In genomic region chr16:86565181-86565631, GRCh38 we compare ENCODE assay signal across 18 cellular contexts. TPM values are rescaled to one million over a fixed set of nuclear protein-coding genes. Genes with fewer than 3 reads are reported as not detected.
DNase-seq lines count a peak whose midpoint lies in the region; ATAC-seq and TF ChIP-seq lines count a peak whose summit lies in the region.
"Had no signal": no experiment of that assay in that cellular context is flagged by ENCODE, and none has a peak within 500 bp of the region (broad histone marks: within the 10 kb centered on the region; RNA-seq: fewer than 3 reads in every experiment).

No MANE protein-coding gene starts in this region.

- BruUV-seq in IMR-90 (replicated peaks; lab: Mats Ljungman, UMichigan) = no TSS peak

- no peak overlapping the region for H2BK5ac ChIP-seq in IMR-90 (ENCODE audit: low read depth, low read length, poor library complexity, severe bottlenecking)

- H3K4me1 Mint-ChIP-seq in nephron = peaks cover 25% of the 10 kb centered on the region
- peaks cover 9% of the 10 kb centered on the region for H3K4me1 Mint-ChIP-seq in activated T-helper 1 cell treated with anti-CD3 and anti-CD28 coated beads, Interleukin-12 subunit alpha, Interleukin-12 subunit beta, Interleukin-2, Interleukin-4 antibody, amounts not matched to agents 30 ng/mL and 10 ng/mL and 1 ng/mL, durations not matched to agents 14 hours and 24 hours and 36 hours (ENCODE audit: low read depth)

- H3K4me3 ChIP-seq in ACC112 (ENCODE audit: low read depth, low read length) (peak overlapping the region; percentile 92), IMR-90 (ENCODE audit: insufficient read depth, low read depth, low read length) (no peak overlapping the region)
- H3K4me3 ChIP-seq: prostate gland had no signal

- no peak overlapping the region for H2AK5ac ChIP-seq in IMR-90 (ENCODE audit: low read depth, low read length)

- H3K27ac Mint-ChIP-seq in nephron = peak overlapping the region; percentile 72 to 94 (median 84)
- no peak overlapping the region for H3K27ac Mint-ChIP-seq in activated T-helper 1 cell treated with anti-CD3 and anti-CD28 coated beads, Interleukin-12 subunit alpha, Interleukin-12 subunit beta, Interleukin-2, Interleukin-4 antibody, amounts not matched to agents 30 ng/mL and 10 ng/mL and 1 ng/mL, durations not matched to agents 14 hours and 24 hours and 36 hours
- H3K27ac Mint-ChIP-seq: activated CD4-positive, alpha-beta T cell treated with anti-CD3 and anti-CD28 coated beads for 36 hours; activated naive CD8-positive, alpha-beta T cell treated with anti-CD3 and anti-CD28 coated beads, Interleukin-2, amount 10 ng/mL, durations not matched to agents 7 days and 5 days had no signal

- H3K79me2 ChIP-seq in ACC112 (ENCODE audit: control insufficient read depth, insufficient read depth, low read length, unreplicated experiment) = peaks cover 48% of the 10 kb centered on the region

- no peak overlapping the region for H4K91ac ChIP-seq in IMR-90 (ENCODE audit: insufficient read depth, low read depth, low read length)

- no peak for DNase-seq in IMR-90
- DNase-seq in dermis blood vessel endothelial cell = peak; percentile 48
- no peak for DNase-seq in activated T-helper 1 cell treated with anti-CD3 and anti-CD28 coated beads, Interleukin-12 subunit alpha, Interleukin-12 subunit beta, Interleukin-2, Interleukin-4 antibody, amounts not matched to agents 30 ng/mL and 10 ng/mL and 1 ng/mL, durations not matched to agents 14 hours and 24 hours and 36 hours (ENCODE audit: low spot score)
- no peak for DNase-seq in NCI-H748 (lab: John Stamatoyannopoulos, UW; ENCODE audit: unreplicated experiment)
- DNase-seq in foreskin keratinocyte = no peak
- DNase-seq: activated CD4-positive, alpha-beta T cell treated with anti-CD3 and anti-CD28 coated beads for 36 hours; activated CD8-positive, alpha-beta memory T cell treated with anti-CD3 and anti-CD28 coated beads, Interleukin-2, amount 50 U/mL, for 48 hours; activated naive CD8-positive, alpha-beta T cell treated with anti-CD3 and anti-CD28 coated beads, Interleukin-2, amount 10 ng/mL, durations not matched to agents 7 days and 5 days; Calu3; Kasumi-1; NCI-H1417 treated with DMSO at 0.1 percent for 48 hours; Right ventricle myocardium superior had no signal

- H3K79me1 ChIP-seq in IMR-90 (ENCODE audit: low read depth in 1 of 2, low read length in 2 of 2) = peaks cover 0 to 5% of the 10 kb centered on the region in 2 experiments; a peak in 2 of 4 replicates

- no peak overlapping the region for H2BK15ac ChIP-seq in IMR-90 (ENCODE audit: low read depth, low read length)

- ATAC-seq in IMR-90 (ENCODE audit: low read depth) (no peak), GM18511 (IDR thresholded peaks at IDR 0.05; ENCODE audit: unreplicated experiment) (no peak), foreskin keratinocyte (no peak)
- ATAC-seq: activated CD4-positive, alpha-beta T cell treated with anti-CD3 and anti-CD28 coated beads for 36 hours had no signal

- H3K14ac ChIP-seq in IMR-90 (replicated peaks; ENCODE audit: low read depth, low read length) = no peak overlapping the region

- dilution Hi-C loops in IMR-90 (cut with HindIII; ENCODE audit: low sequenced_read_pairs, unreplicated experiment) = no loop called here

- no peak overlapping the region for H3K4me2 ChIP-seq in IMR-90 (ENCODE audit: low read depth, low read length)

- H2AFZ ChIP-seq in ACC112 (ENCODE audit: low read length, unreplicated experiment) = no peak overlapping the region
- H2AFZ ChIP-seq in IMR-90 (replicated peaks; ENCODE audit: low read length, poor library complexity) = peak overlapping the region; percentile 88

- no peak for TF ChIP-seq RAD21 in IMR-90 (IDR thresholded peaks at IDR 0.05; ENCODE audit: low read length)

- peaks cover 78% of the 10 kb centered on the region for H3K27me3 Mint-ChIP-seq in nephron (ENCODE audit: low read depth)
- peaks cover 58% of the 10 kb centered on the region for H3K27me3 Mint-ChIP-seq in activated T-helper 1 cell treated with anti-CD3 and anti-CD28 coated beads, Interleukin-12 subunit alpha, Interleukin-12 subunit beta, Interleukin-2, Interleukin-4 antibody, amounts not matched to agents 30 ng/mL and 10 ng/mL and 1 ng/mL, durations not matched to agents 14 hours and 24 hours and 36 hours (ENCODE audit: insufficient read depth)

- no peaks in the 10 kb centered on the region for H4K20me1 ChIP-seq in IMR-90 (ENCODE audit: insufficient read depth, low read length)

- H3K9ac ChIP-seq in IMR-90 (ENCODE audit: low read depth, low read length) = no peak overlapping the region

- no peaks in the 10 kb centered on the region for H3K9me3 ChIP-seq in IMR-90 (ENCODE audit: control insufficient read depth, insufficient read depth, low read length)
- H3K9me3 ChIP-seq: prostate gland had no signal

- H3K4me1 ChIP-seq in ACC112 (ENCODE audit: control insufficient read depth, insufficient read depth, low read length, unreplicated experiment) = peaks cover 12% of the 10 kb centered on the region
- peaks cover 5% of the 10 kb centered on the region for H3K4me1 ChIP-seq in IMR-90 (ENCODE audit: control insufficient read depth, insufficient read depth, low read length)
- H3K4me1 ChIP-seq in foreskin keratinocyte = no peaks in the 10 kb centered on the region

- no peaks in the 10 kb centered on the region for H3K9me1 ChIP-seq in IMR-90 (ENCODE audit: insufficient read depth, low read length)

- no peak overlapping the region for H2AK9ac ChIP-seq in IMR-90 (replicated peaks; ENCODE audit: low read depth, low read length, poor library complexity)

- no peak for TF ChIP-seq POLR2A in IMR-90 (IDR thresholded peaks at IDR 0.05; ENCODE audit: low read depth, low read length)

- no peak overlapping the region for H3K18ac ChIP-seq in IMR-90 (ENCODE audit: low read depth, low read length)

- no peak overlapping the region; a peak in 1 of 4 replicates for H4K8ac ChIP-seq in IMR-90 (ENCODE audit: low read depth in 2 of 2, low read length in 2 of 2)

- H3K9me3 Mint-ChIP-seq in nephron = no peaks in the 10 kb centered on the region
- no peaks in the 10 kb centered on the region for H3K9me3 Mint-ChIP-seq in activated T-helper 1 cell treated with anti-CD3 and anti-CD28 coated beads, Interleukin-12 subunit alpha, Interleukin-12 subunit beta, Interleukin-2, Interleukin-4 antibody, amounts not matched to agents 30 ng/mL and 10 ng/mL and 1 ng/mL, durations not matched to agents 14 hours and 24 hours and 36 hours
- H3K9me3 Mint-ChIP-seq: activated naive CD8-positive, alpha-beta T cell treated with anti-CD3 and anti-CD28 coated beads, Interleukin-2, amount 10 ng/mL, durations not matched to agents 7 days and 5 days had no signal

- no peak overlapping the region for H4K5ac ChIP-seq in IMR-90 (ENCODE audit: low read depth, low read length)

- H3K27ac ChIP-seq in ACC112 (ENCODE audit: low read depth, low read length) (peak overlapping the region; percentile 49), IMR-90 (ENCODE audit: insufficient read depth, low read length) (no peak overlapping the region), foreskin keratinocyte (no peak overlapping the region)
- H3K27ac ChIP-seq: epithelial cell of prostate, HL-60, prostate gland had no signal

- POLR2A ChIA-PET in IMR-90 (lab: Charles Lee; ENCODE audit: unreplicated experiment) = no interaction called here

- H3K4ac ChIP-seq in IMR-90 (ENCODE audit: low read depth, low read length) = no peak overlapping the region

- TF ChIP-seq CTCF in IMR-90 (conservative IDR thresholded peaks at IDR 0.05; ENCODE audit: low read depth, low read length) (no peak), nephron (IDR thresholded peaks at IDR 0.05; ENCODE audit: unreplicated experiment in 3 of 3) (no peak), foreskin keratinocyte (conservative IDR thresholded peaks at IDR 0.05) (no peak)

- H3K56ac ChIP-seq in IMR-90 (ENCODE audit: extremely low read depth, insufficient read depth, low read length) = no peak overlapping the region

- H3K4me3 Mint-ChIP-seq in nephron = peak overlapping the region; percentile 79 to 90 (median 82)
- H3K4me3 Mint-ChIP-seq in activated T-helper 1 cell treated with anti-CD3 and anti-CD28 coated beads, Interleukin-12 subunit alpha, Interleukin-12 subunit beta, Interleukin-2, Interleukin-4 antibody, amounts not matched to agents 30 ng/mL and 10 ng/mL and 1 ng/mL, durations not matched to agents 14 hours and 24 hours and 36 hours = no peak overlapping the region
- H3K4me3 Mint-ChIP-seq: activated CD4-positive, alpha-beta T cell treated with anti-CD3 and anti-CD28 coated beads for 36 hours; activated naive CD8-positive, alpha-beta T cell treated with anti-CD3 and anti-CD28 coated beads, Interleukin-2, amount 10 ng/mL, durations not matched to agents 7 days and 5 days had no signal

- no peak overlapping the region for H2BK20ac ChIP-seq in IMR-90 (ENCODE audit: low read depth, low read length)

- 80% methylated on average over 1 of the region's 16 CpGs; no CpG with 5 or more reads in 1 of the 2 experiments for WGBS in IMR-90 (ENCODE audit: extremely low coverage in 2 of 2, insufficient read length in 1 of 2), 2 experiments

- intact Hi-C loops in IMR-90 (cut with micrococcal nuclease) = loop anchor here (2.0 to 10.0 kb wide), 2 partner anchors 638 to 1070 kb away; no protein-coding TSS in a partner anchor
- intact Hi-C loops in activated T-helper 1 cell treated with anti-CD3 and anti-CD28 coated beads, Interleukin-12 subunit alpha, Interleukin-12 subunit beta, Interleukin-2, Interleukin-4 antibody, amounts not matched to agents 30 ng/mL and 10 ng/mL and 1 ng/mL, durations not matched to agents 14 hours and 24 hours and 36 hours (cut with micrococcal nuclease) = loop anchor here (2.0 kb wide), 1 partner anchor 50 kb away; no protein-coding TSS in a partner anchor

- H3K36me3 Mint-ChIP-seq in nephron (ENCODE audit: low read depth) = peaks cover 16% of the 10 kb centered on the region
- H3K36me3 Mint-ChIP-seq in activated T-helper 1 cell treated with anti-CD3 and anti-CD28 coated beads, Interleukin-12 subunit alpha, Interleukin-12 subunit beta, Interleukin-2, Interleukin-4 antibody, amounts not matched to agents 30 ng/mL and 10 ng/mL and 1 ng/mL, durations not matched to agents 14 hours and 24 hours and 36 hours (ENCODE audit: low read depth) = no peaks in the 10 kb centered on the region
- H3K36me3 Mint-ChIP-seq: activated naive CD8-positive, alpha-beta T cell treated with anti-CD3 and anti-CD28 coated beads, Interleukin-2, amount 10 ng/mL, durations not matched to agents 7 days and 5 days had no signal

- H3K23ac ChIP-seq in IMR-90 (ENCODE audit: low read depth, low read length) = no peak overlapping the region

- H3K27me3 ChIP-seq in ACC112 (ENCODE audit: insufficient read depth, low read length) = no peaks in the 10 kb centered on the region
- H3K27me3 ChIP-seq in IMR-90 (ENCODE audit: control insufficient read depth, insufficient read depth, low read length) = no peaks in the 10 kb centered on the region
- peaks cover 62% of the 10 kb centered on the region for H3K27me3 ChIP-seq in foreskin keratinocyte

- peaks cover 14% of the 10 kb centered on the region; the same call in 1 of the 2 replicates for H3K36me3 ChIP-seq in ACC112 (ENCODE audit: insufficient read depth, low read length)
- no peaks in the 10 kb centered on the region for H3K36me3 ChIP-seq in IMR-90 (ENCODE audit: control insufficient read depth, insufficient read depth, low read length)
- H3K36me3 ChIP-seq: prostate gland had no signal

- CTCF ChIA-PET in IMR-90 (lab: Yijun Ruan, JAX) = interaction anchor here (0.6 to 2.0 kb wide), 3 partner anchors 272 to 713 kb away, joined by 3 to 18 read pairs (median 5); no protein-coding TSS in a partner anchor

- no peak overlapping the region for H2BK120ac ChIP-seq in IMR-90 (ENCODE audit: low read depth, low read length)

- in situ Hi-C loops in IMR-90 (cut with MboI; ENCODE audit: low sequenced_read_pairs) = loop anchor here (5.0 kb wide), 1 partner anchor 497 kb away; no protein-coding TSS in a partner anchor

RNA-seq across cellular contexts. Expression of gene FOXC2, which starts 1.4 kb away (rescaled TPM):
- total RNA-seq in IMR-90 (2012; rRNA removed) = 0.90 and 1.1 TPM in 2 replicates
- polyA plus RNA-seq in IMR-90 (2012; rRNA removed) = 6.4 and 9.2 TPM in 2 replicates
- polyA plus RNA-seq in IMR-90 (2012; cell fraction: cytosol; rRNA removed) = 5.5 and 8.7 TPM in 2 replicates
- polyA plus RNA-seq in IMR-90 (2012; cell fraction: nucleus; rRNA removed; ENCODE audit: low replicate concordance) = 4.3 and 7.4 TPM in 2 replicates
- total RNA-seq in dermis blood vessel endothelial cell = 2.2 and 8.1 TPM in 2 replicates
- total RNA-seq in activated T-helper 1 cell treated with anti-CD3 and anti-CD28 coated beads, Interleukin-12 subunit alpha, Interleukin-12 subunit beta, Interleukin-2, Interleukin-4 antibody, amounts not matched to agents 30 ng/mL and 10 ng/mL and 1 ng/mL, durations not matched to agents 14 hours and 24 hours and 36 hours = not detected in 2 replicates
- total RNA-seq in foreskin keratinocyte = not detected in 2 replicates
- not detected in 2 replicates for polyA plus RNA-seq in foreskin keratinocyte
- total RNA-seq: activated CD4-positive, alpha-beta T cell treated with anti-CD3 and anti-CD28 coated beads for 36 hours; activated naive CD8-positive, alpha-beta T cell treated with anti-CD3 and anti-CD28 coated beads, Interleukin-2, amount 10 ng/mL, durations not matched to agents 7 days and 5 days had no signal

RNA-seq across cellular contexts. Expression of gene MTHFSD, which starts 10.2 kb away (rescaled TPM):
- total RNA-seq in IMR-90 (2012; rRNA removed) (7.8 and 8.2 TPM in 2 replicates), dermis blood vessel endothelial cell (14.5 and 17.7 TPM in 2 replicates), foreskin keratinocyte (12.7 and 13.1 TPM in 2 replicates)
- polyA plus RNA-seq in IMR-90 (2012; rRNA removed) (13.7 and 16.8 TPM in 2 replicates), foreskin keratinocyte (6.9 and 7.3 TPM in 2 replicates)
- 5.6 and 7.9 TPM in 2 replicates for polyA plus RNA-seq in IMR-90 (2012; cell fraction: cytosol; rRNA removed)
- 71.8 and 97.1 TPM in 2 replicates for polyA plus RNA-seq in IMR-90 (2012; cell fraction: nucleus; rRNA removed; ENCODE audit: low replicate concordance)
- total RNA-seq in activated T-helper 1 cell treated with anti-CD3 and anti-CD28 coated beads, Interleukin-12 subunit alpha, Interleukin-12 subunit beta, Interleukin-2, Interleukin-4 antibody, amounts not matched to agents 30 ng/mL and 10 ng/mL and 1 ng/mL, durations not matched to agents 14 hours and 24 hours and 36 hours = 30.6 and 31.8 TPM in 2 replicates

RNA-seq across cellular contexts. Expression of gene FOXL1, which starts 13.1 kb away (rescaled TPM):
- total RNA-seq in IMR-90 (2012; rRNA removed) (15.2 and 23.9 TPM in 2 replicates), dermis blood vessel endothelial cell (0.68 and 2.2 TPM in 2 replicates), foreskin keratinocyte (0.46 and 0.51 TPM in 2 replicates)
- polyA plus RNA-seq in IMR-90 (2012; rRNA removed) (25.8 and 29.9 TPM in 2 replicates), foreskin keratinocyte (0.31 and 0.32 TPM in 2 replicates)
- polyA plus RNA-seq in IMR-90 (2012; cell fraction: cytosol; rRNA removed) = 59.6 and 70.0 TPM in 2 replicates
- polyA plus RNA-seq in IMR-90 (2012; cell fraction: nucleus; rRNA removed; ENCODE audit: low replicate concordance) = 22.9 and 59.6 TPM in 2 replicates
- 0.05 TPM in 1 of 2 replicates, not detected in the other for total RNA-seq in activated T-helper 1 cell treated with anti-CD3 and anti-CD28 coated beads, Interleukin-12 subunit alpha, Interleukin-12 subunit beta, Interleukin-2, Interleukin-4 antibody, amounts not matched to agents 30 ng/mL and 10 ng/mL and 1 ng/mL, durations not matched to agents 14 hours and 24 hours and 36 hours
- total RNA-seq: activated CD4-positive, alpha-beta T cell treated with anti-CD3 and anti-CD28 coated beads for 36 hours; activated naive CD8-positive, alpha-beta T cell treated with anti-CD3 and anti-CD28 coated beads, Interleukin-2, amount 10 ng/mL, durations not matched to agents 7 days and 5 days had no signal

RNA-seq across cellular contexts. Expression of gene FOXF1, which starts 54.9 kb away (rescaled TPM):
- total RNA-seq in IMR-90 (2012; rRNA removed) (2.7 and 4.2 TPM in 2 replicates), dermis blood vessel endothelial cell (0.14 and 0.17 TPM in 2 replicates), foreskin keratinocyte (not detected in 2 replicates)
- polyA plus RNA-seq in IMR-90 (2012; rRNA removed) (33.0 and 34.5 TPM in 2 replicates), foreskin keratinocyte (not detected in 2 replicates)
- 33.7 and 84.8 TPM in 2 replicates for polyA plus RNA-seq in IMR-90 (2012; cell fraction: cytosol; rRNA removed)
- 98.2 and 101 TPM in 2 replicates for polyA plus RNA-seq in IMR-90 (2012; cell fraction: nucleus; rRNA removed; ENCODE audit: low replicate concordance)
- not detected in 2 replicates for total RNA-seq in activated T-helper 1 cell treated with anti-CD3 and anti-CD28 coated beads, Interleukin-12 subunit alpha, Interleukin-12 subunit beta, Interleukin-2, Interleukin-4 antibody, amounts not matched to agents 30 ng/mL and 10 ng/mL and 1 ng/mL, durations not matched to agents 14 hours and 24 hours and 36 hours
- total RNA-seq: activated CD4-positive, alpha-beta T cell treated with anti-CD3 and anti-CD28 coated beads for 36 hours; activated naive CD8-positive, alpha-beta T cell treated with anti-CD3 and anti-CD28 coated beads, Interleukin-2, amount 10 ng/mL, durations not matched to agents 7 days and 5 days; Calu3 had no signal
